In genomic region chr2:198438326-198438725, GRCh38 we compare ENCODE assay signal across 14 cellular contexts.
DNase-seq lines count a peak whose midpoint lies in the region; ATAC-seq and TF ChIP-seq lines count a peak whose summit lies in the region.
"Had no signal": no experiment of that assay in that cellular context is flagged by ENCODE, and none has a peak within 500 bp of the region (broad histone marks: within the 10 kb centered on the region; RNA-seq: fewer than 3 reads in every experiment).

No MANE protein-coding gene starts in this region.

- no peak overlapping the region for H3K4me2 ChIP-seq in GM23248 (ENCODE audit: unreplicated experiment)

- no peak overlapping the region for H3K9ac ChIP-seq in GM23248

- in situ Hi-C loops in GM23248 (cut with MboI) = no loop called here

- no peak overlapping the region for H3K4me3 ChIP-seq in AG10803 (ENCODE audit: low read length)
- no peak overlapping the region for H3K4me3 ChIP-seq in GM23248
- H3K4me3 ChIP-seq in RWPE2 (ENCODE audit: severe bottlenecking) = no peak overlapping the region
- H3K4me3 ChIP-seq in right cardiac atrium (ENCODE audit: low read length) = no peak overlapping the region
- H3K4me3 ChIP-seq: GM12878 had no signal

- no peaks in the 10 kb centered on the region for H3K9me2 ChIP-seq in GM23248 (ENCODE audit: insufficient read depth)

- no peaks in the 10 kb centered on the region for H3K9me3 ChIP-seq in GM23248 (ENCODE audit: low read depth)
- H3K9me3 ChIP-seq in RWPE2 (ENCODE audit: severe bottlenecking) = no peaks in the 10 kb centered on the region
- no peaks in the 10 kb centered on the region for H3K9me3 ChIP-seq in right cardiac atrium (ENCODE audit: control insufficient read depth, low read length)
- H3K9me3 ChIP-seq: BE2C had no signal

- no peaks in the 10 kb centered on the region for H3K79me2 ChIP-seq in GM23248 (ENCODE audit: insufficient read depth)

- H3K27me3 ChIP-seq in GM23248 (replicated peaks; ENCODE audit: insufficient read depth) = no peaks in the 10 kb centered on the region
- H3K27me3 ChIP-seq in RWPE2 (ENCODE audit: insufficient read depth, poor library complexity, severe bottlenecking) = no peaks in the 10 kb centered on the region
- H3K27me3 ChIP-seq in foreskin keratinocyte = no peaks in the 10 kb centered on the region
- H3K27me3 ChIP-seq in right cardiac atrium (ENCODE audit: control insufficient read depth, insufficient read depth) = no peaks in the 10 kb centered on the region
- H3K27me3 ChIP-seq: BE2C had no signal

- ATAC-seq in RWPE2 (ENCODE audit: low read depth) (0 out of 3 replicates have a peak, but pooled peaks have one; percentile 27), foreskin keratinocyte (no peak), right cardiac atrium (no peak)
- ATAC-seq: CD8-positive, alpha-beta T cell; GM12878; HepG2 had no signal

- TF ChIP-seq CTCF in AG10803 (conservative IDR thresholded peaks at IDR 0.05; ENCODE audit: low read length) (no peak), RWPE2 (IDR thresholded peaks at IDR 0.05; ENCODE audit: poor library complexity, severe bottlenecking) (no peak), foreskin keratinocyte (conservative IDR thresholded peaks at IDR 0.05) (no peak), RWPE1 (conservative IDR thresholded peaks at IDR 0.05; ENCODE audit: low read depth) (no peak)

- CTCF ChIA-PET in RWPE1 (lab: Yijun Ruan, JAX) = interaction anchor here (0.6 kb wide), 1 partner anchor 1051 kb away, joined by 3 read pairs; no protein-coding TSS in a partner anchor

- intact Hi-C loops in right cardiac atrium (cut with DNase I) = no loop called here

- H2AFZ ChIP-seq in GM23248 = no peak overlapping the region

- H3K36me3 ChIP-seq in GM23248 (ENCODE audit: low read depth) (no peaks in the 10 kb centered on the region), RWPE2 (ENCODE audit: low read depth) (no peaks in the 10 kb centered on the region)
- H3K36me3 ChIP-seq: BE2C had no signal

- H3K27ac ChIP-seq in GM23248 (no peak overlapping the region), RWPE2 (ENCODE audit: poor library complexity, severe bottlenecking) (no peak overlapping the region), foreskin keratinocyte (no peak overlapping the region), RWPE1 (no peak overlapping the region), right cardiac atrium (ENCODE audit: low read length) (no peak overlapping the region)

- POLR2A ChIA-PET in RWPE1 (lab: Yijun Ruan, JAX; ENCODE audit: low non-redundant PET) = no interaction called here

- 75 to 80% methylated on average over 1 of the region's 1 CpG for WGBS in GM23248 (ENCODE audit: low coverage in 1 of 2, low lambda C conversion rate in 2 of 2, missing lambda C conversion rate in 2 of 2), 2 experiments
- WGBS in right cardiac atrium = 91% methylated on average over 1 of the region's 1 CpG

- H3K4me1 ChIP-seq in GM23248 (ENCODE audit: insufficient read depth) (peaks cover 22% of the 10 kb centered on the region), RWPE2 (ENCODE audit: insufficient read depth, poor library complexity, severe bottlenecking) (peaks cover 24% of the 10 kb centered on the region), foreskin keratinocyte (peaks cover 19% of the 10 kb centered on the region), right cardiac atrium (ENCODE audit: control insufficient read depth, insufficient read depth, low read length) (no peaks in the 10 kb centered on the region)
- H3K4me1 ChIP-seq: BE2C had no signal

- no peaks in the 10 kb centered on the region for H4K20me1 ChIP-seq in GM23248 (ENCODE audit: insufficient read depth)

- H3F3A ChIP-seq in GM23248 (ENCODE audit: insufficient read depth) = peaks cover 18% of the 10 kb centered on the region

- DNase-seq in AG10803 (ENCODE audit: low read depth) (peak; percentile 2), GM23248 (peak; percentile 16), RWPE2 (ENCODE audit: low spot score) (no peak), foreskin keratinocyte (peak; percentile 31 to 59), RWPE1 (ENCODE audit: low spot score) (no peak), NCI-H2196 (lab: John Stamatoyannopoulos, UW; ENCODE audit: unreplicated experiment) (no peak), retina (no peak), right cardiac atrium (no peak)
- DNase-seq: BE2C; CD8-positive, alpha-beta T cell; COR-L47; H7 had no signal

Comparison
In these comparisons a context has a peak if more than half of its experiments do, and no peak if none do; other contexts are left out.
1. DNase-seq: peak in AG10803 (single experiment), GM23248 (single experiment) and foreskin keratinocyte (2 of 2); none in RWPE2 (single experiment), RWPE1 (single experiment), NCI-H2196 (single experiment), retina (single experiment) and right cardiac atrium (0 of 3).